Comparison of ENCODE assay signal across 20 cellular contexts in the genomic region with DNA sequence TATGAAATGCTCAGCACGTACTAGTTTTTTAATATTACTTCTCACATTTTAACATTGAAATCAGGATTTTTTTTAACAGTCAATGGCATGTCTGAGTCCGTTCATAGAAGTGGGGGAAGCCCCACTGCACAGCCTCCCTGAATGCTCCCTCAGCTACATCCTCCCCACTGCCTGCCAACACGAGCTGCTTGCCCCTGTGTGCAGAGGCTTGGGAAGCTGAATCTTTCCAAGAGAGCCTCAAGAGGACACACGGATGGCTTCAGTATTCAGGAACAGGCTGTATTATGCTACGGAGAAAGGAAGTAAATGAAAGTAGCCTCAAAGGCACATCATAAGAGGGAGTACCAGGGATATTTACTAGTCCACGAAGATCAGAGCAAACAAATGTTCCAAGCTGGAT.
"Had no signal": no experiment of that assay in that cellular context is flagged by ENCODE, and none has a peak within 500 bp of the region (broad histone marks: within the 10 kb centered on the region; RNA-seq: fewer than 3 reads in every experiment).

No MANE protein-coding gene starts in this region.

- H3K4me3 ChIP-seq: heart right ventricle, ovary, spleen, stomach, thyroid gland had no signal

- ATAC-seq: esophagus mucosa; left colon; natural killer cell; sciatic nerve; stimulated activated naive B cell treated with anti-CD40 and anti-IgM and Interleukin-4, amounts not matched to agents 10 μg/mL and 1 μg/mL and 100 μg/mL, for 72 hours had no signal

- DNase-seq: central memory CD4-positive, alpha-beta T cell; cortex of kidney; effector memory CD4-positive, alpha-beta T cell; left colon; mammary epithelial cell; natural killer cell; ovary; spleen; stimulated activated CD4-positive, alpha-beta T cell treated with anti-CD3 and anti-CD28 coated beads, Interleukin-15, amount 100 ng/mL, for 24 hours; stimulated activated CD4-positive, alpha-beta T cell treated with anti-CD3 and anti-CD28 coated beads, Interleukin-1b, Interleukin-23, amount 100 ng/mL, for 48 hours; stimulated activated CD4-positive, alpha-beta T cell treated with anti-CD3 and anti-CD28 coated beads, Interleukin-4, amount 100 ng/mL, for 4 hours; stimulated activated naive B cell treated with anti-CD40 and anti-IgM and Interleukin-4, amounts not matched to agents 10 μg/mL and 1 μg/mL and 100 μg/mL, for 72 hours; stomach; thyroid gland had no signal

- H3K4me3 Mint-ChIP-seq: natural killer cell; neural crest cell; stimulated activated naive B cell treated with anti-CD40 and anti-IgM and Interleukin-4, amounts not matched to agents 10 μg/mL and 1 μg/mL and 100 μg/mL, for 72 hours; type B pancreatic cell had no signal

- H3K9me3 Mint-ChIP-seq: natural killer cell; neural crest cell; stimulated activated naive B cell treated with anti-CD40 and anti-IgM and Interleukin-4, amounts not matched to agents 10 μg/mL and 1 μg/mL and 100 μg/mL, for 72 hours; type B pancreatic cell had no signal

- H3K36me3 ChIP-seq: heart right ventricle, ovary, spleen, stomach, thyroid gland had no signal

- H3K9me3 ChIP-seq: heart right ventricle, ovary, spleen, stomach, thyroid gland had no signal

- H3K4me1 ChIP-seq: thyroid gland had no signal

- H3K36me3 Mint-ChIP-seq: natural killer cell; stimulated activated naive B cell treated with anti-CD40 and anti-IgM and Interleukin-4, amounts not matched to agents 10 μg/mL and 1 μg/mL and 100 μg/mL, for 72 hours; type B pancreatic cell had no signal

- H3K27me3 Mint-ChIP-seq: stimulated activated naive B cell treated with anti-CD40 and anti-IgM and Interleukin-4, amounts not matched to agents 10 μg/mL and 1 μg/mL and 100 μg/mL, for 72 hours had no signal

- H3K27ac Mint-ChIP-seq: natural killer cell; progenitor cell of endocrine pancreas; stimulated activated naive B cell treated with anti-CD40 and anti-IgM and Interleukin-4, amounts not matched to agents 10 μg/mL and 1 μg/mL and 100 μg/mL, for 72 hours; type B pancreatic cell had no signal

- H3K4me1 Mint-ChIP-seq: natural killer cell; neural crest cell; stimulated activated naive B cell treated with anti-CD40 and anti-IgM and Interleukin-4, amounts not matched to agents 10 μg/mL and 1 μg/mL and 100 μg/mL, for 72 hours had no signal

- H3K27me3 ChIP-seq: heart right ventricle, ovary, spleen, stomach, thyroid gland had no signal

- H3K27ac ChIP-seq: heart right ventricle, ovary, spleen, stomach, thyroid gland had no signal
